8 cellular contexts compared by ENCODE assay signal in genomic region chr15:41417418-41417811, GRCh38. TPM values are rescaled to one million over a fixed set of nuclear protein-coding genes. Genes with fewer than 3 reads are reported as not detected.
DNase-seq lines count a peak whose midpoint lies in the region; ATAC-seq and TF ChIP-seq lines count a peak whose summit lies in the region.

No MANE protein-coding gene starts in this region.

- no peaks in the 10 kb centered on the region for H3K9me3 Mint-ChIP-seq in activated T-helper 2 cell treated with anti-CD3 and anti-CD28 coated beads, Interferon-gamma antibody, Interleukin-2, Interleukin-4, amounts not matched to agents 10 μg/mL and 5 μg/mL and 100 μg/mL, durations not matched to agents 14 hours and 24 hours and 36 hours

- peaks cover 13% of the 10 kb centered on the region for H3K36me3 Mint-ChIP-seq in activated T-helper 2 cell treated with anti-CD3 and anti-CD28 coated beads, Interferon-gamma antibody, Interleukin-2, Interleukin-4, amounts not matched to agents 10 μg/mL and 5 μg/mL and 100 μg/mL, durations not matched to agents 14 hours and 24 hours and 36 hours (ENCODE audit: low read depth)

- TF ChIP-seq CTCF in retinal pigment epithelial cell (conservative IDR thresholded peaks at IDR 0.05; ENCODE audit: low read depth, low read length) = no peak

- H3K4me3 ChIP-seq in retinal pigment epithelial cell (ENCODE audit: low read length) = peak overlapping the region; percentile 83

- no peaks in the 10 kb centered on the region for H3K27me3 Mint-ChIP-seq in activated T-helper 2 cell treated with anti-CD3 and anti-CD28 coated beads, Interferon-gamma antibody, Interleukin-2, Interleukin-4, amounts not matched to agents 10 μg/mL and 5 μg/mL and 100 μg/mL, durations not matched to agents 14 hours and 24 hours and 36 hours (ENCODE audit: low read depth)

- peak overlapping the region; percentile 86 for H3K27ac Mint-ChIP-seq in activated T-helper 2 cell treated with anti-CD3 and anti-CD28 coated beads, Interferon-gamma antibody, Interleukin-2, Interleukin-4, amounts not matched to agents 10 μg/mL and 5 μg/mL and 100 μg/mL, durations not matched to agents 14 hours and 24 hours and 36 hours

- intact Hi-C loops in activated T-helper 2 cell treated with anti-CD3 and anti-CD28 coated beads, Interferon-gamma antibody, Interleukin-2, Interleukin-4, amounts not matched to agents 10 μg/mL and 5 μg/mL and 100 μg/mL, durations not matched to agents 14 hours and 24 hours and 36 hours (cut with micrococcal nuclease) = no loop called here
- intact Hi-C loops in left cardiac atrium (cut with DNase I) = no loop called here

- ATAC-seq in GM21515 (IDR thresholded peaks at IDR 0.05; ENCODE audit: unreplicated experiment) = peak; percentile 37
- ATAC-seq in left cardiac atrium = peak; percentile 56 to 67

- DNase-seq in EL (peak; percentile 47), HT-29 (ENCODE audit: low spot score) (peak; percentile 52), left cardiac atrium (peak; percentile 50), retinal pigment epithelial cell (ENCODE audit: low read depth) (no peak), MV-4-11 (lab: John Stamatoyannopoulos, UW) (no peak), HPDE6-E6E7 (ENCODE audit: extremely low spot score) (no peak)
- DNase-seq in activated T-helper 2 cell treated with anti-CD3 and anti-CD28 coated beads, Interferon-gamma antibody, Interleukin-2, Interleukin-4, amounts not matched to agents 10 μg/mL and 5 μg/mL and 100 μg/mL, durations not matched to agents 14 hours and 24 hours and 36 hours (ENCODE audit: low spot score) = no peak

- peaks cover 41% of the 10 kb centered on the region for H3K4me1 Mint-ChIP-seq in activated T-helper 2 cell treated with anti-CD3 and anti-CD28 coated beads, Interferon-gamma antibody, Interleukin-2, Interleukin-4, amounts not matched to agents 10 μg/mL and 5 μg/mL and 100 μg/mL, durations not matched to agents 14 hours and 24 hours and 36 hours (ENCODE audit: low read depth)

- peak overlapping the region; percentile 94 for H3K4me3 Mint-ChIP-seq in activated T-helper 2 cell treated with anti-CD3 and anti-CD28 coated beads, Interferon-gamma antibody, Interleukin-2, Interleukin-4, amounts not matched to agents 10 μg/mL and 5 μg/mL and 100 μg/mL, durations not matched to agents 14 hours and 24 hours and 36 hours (ENCODE audit: low read depth)

RNA-seq across cellular contexts. Expression of gene RTF1, which starts 0.5 kb away (rescaled TPM):
- 13.4 and 21.0 TPM in 2 replicates for total RNA-seq in HT-29 (2014; rRNA removed; shearing (Covaris generic))
- 40.1 and 40.7 TPM in 2 replicates for total RNA-seq in activated T-helper 2 cell treated with anti-CD3 and anti-CD28 coated beads, Interferon-gamma antibody, Interleukin-2, Interleukin-4, amounts not matched to agents 10 μg/mL and 5 μg/mL and 100 μg/mL, durations not matched to agents 14 hours and 24 hours and 36 hours
- 10 to 100 TPM; 18.2 to 23.5 TPM for total RNA-seq in left cardiac atrium

RNA-seq across cellular contexts. Expression of gene NDUFAF1, which starts 15.1 kb away (rescaled TPM):
- 11.2 and 11.4 TPM in 2 replicates for total RNA-seq in HT-29 (2014; rRNA removed; shearing (Covaris generic))
- total RNA-seq in activated T-helper 2 cell treated with anti-CD3 and anti-CD28 coated beads, Interferon-gamma antibody, Interleukin-2, Interleukin-4, amounts not matched to agents 10 μg/mL and 5 μg/mL and 100 μg/mL, durations not matched to agents 14 hours and 24 hours and 36 hours = 27.3 and 27.6 TPM in 2 replicates
- 10 to 100 TPM; 23.2 to 34.8 TPM for total RNA-seq in left cardiac atrium

Comparison
In these comparisons a context has a peak if more than half of its experiments do, and no peak if none do; other contexts are left out.
1. DNase-seq: peak in EL (single experiment), HT-29 (single experiment) and left cardiac atrium (single experiment); none in activated T-helper 2 cell treated with anti-CD3 and anti-CD28 coated beads, Interferon-gamma antibody, Interleukin-2, Interleukin-4, amounts not matched to agents 10 μg/mL and 5 μg/mL and 100 μg/mL, durations not matched to agents 14 hours and 24 hours and 36 hours (single experiment), retinal pigment epithelial cell (single experiment), MV-4-11 (single experiment) and HPDE6-E6E7 (single experiment).